In the genomic region with DNA sequence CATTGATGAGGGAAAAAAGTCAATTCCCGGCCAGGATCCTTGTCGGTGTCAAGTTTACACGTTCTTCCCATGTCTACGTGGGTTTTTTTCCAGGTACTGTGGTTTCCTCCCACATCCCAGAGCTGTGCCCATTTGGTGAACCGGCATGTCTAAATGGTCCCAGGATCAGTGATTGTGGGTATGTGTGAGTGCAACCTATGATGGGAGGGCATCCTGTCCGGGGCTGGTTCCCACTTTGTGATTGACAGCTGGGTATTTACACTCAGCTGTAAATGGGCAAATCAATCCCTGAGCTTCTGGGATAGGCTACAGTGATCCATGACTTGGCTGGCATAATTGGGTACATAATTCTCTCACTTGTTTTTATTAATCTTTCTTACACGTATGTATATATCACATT, we compare ENCODE assay signal across 34 cellular contexts.
"Had no signal": no experiment of that assay in that cellular context is flagged by ENCODE, and none has a peak within 500 bp of the region (broad histone marks: within the 10 kb centered on the region; RNA-seq: fewer than 3 reads in every experiment).

No MANE protein-coding gene starts in this region.

- H3K9me3 ChIP-seq: adrenal gland, ascending aorta, body of pancreas, breast epithelium had no signal

- H3K4me3 ChIP-seq: adrenal gland, ascending aorta, body of pancreas, breast epithelium, cardiac muscle cell had no signal

- H3K36me3 ChIP-seq: adrenal gland, ascending aorta, brain microvascular endothelial cell, breast epithelium, cardiac muscle cell had no signal

- H3K27me3 ChIP-seq: ascending aorta, body of pancreas, brain microvascular endothelial cell, breast epithelium had no signal

- H3K27ac ChIP-seq: adrenal gland, ascending aorta, body of pancreas, brain microvascular endothelial cell, breast epithelium, cardiac muscle cell had no signal

- FAIRE-seq: astrocyte, bronchial epithelial cell had no signal

- DNase-seq: activated effector memory CD4-positive, alpha-beta T cell treated with anti-CD3 and anti-CD28 coated beads, Interleukin-2, amount 50 U/mL, for 16 hours; activated effector memory CD4-positive, alpha-beta T cell treated with Interleukin-2 at 50 U/mL for 16 hours; activated gamma-delta T cell; activated gamma-delta T cell treated with Interleukin-2 at 50 U/mL for 16 hours; activated naive CD4-positive, alpha-beta T cell; activated naive CD4-positive, alpha-beta T cell treated with anti-CD3 and anti-CD28 coated beads for 36 hours; activated naive CD4-positive, alpha-beta T cell treated with anti-CD3 and anti-CD28 coated beads, Interleukin-2, amount 10 ng/mL, durations not matched to agents 7 days and 5 days; activated naive CD4-positive, alpha-beta T cell treated with anti-CD3 and anti-CD28 coated beads, Interleukin-2, amount 50 U/mL, for 16 hours; activated naive CD4-positive, alpha-beta T cell treated with Interleukin-2 at 50 U/mL for 16 hours; activated naive CD8-positive, alpha-beta T cell treated with anti-CD3 and anti-CD28 coated beads for 36 hours; activated naive CD8-positive, alpha-beta T cell treated with anti-CD3 and anti-CD28 coated beads, Interleukin-2, amount 10 ng/mL, durations not matched to agents 7 days and 5 days; activated naive CD8-positive, alpha-beta T cell treated with anti-CD3 and anti-CD28 coated beads, Interleukin-2, amount 50 U/mL, for 24 hours; activated T-cell treated with anti-CD3 and anti-CD28 coated beads, Interleukin-2, amount 50 U/mL, for 1 hour; activated T-cell treated with anti-CD3 and anti-CD28 coated beads, Interleukin-2, amount 50 U/mL, for 24 hours; activated T-cell treated with anti-CD3 and anti-CD28 coated beads, Interleukin-2, amount 50 U/mL, for 4 hours; activated T-cell treated with anti-CD3 and anti-CD28 coated beads, Interleukin-2, amount 50 U/mL, for 48 hours; activated T-cell treated with anti-CD3 and anti-CD28 coated beads, Interleukin-2, amount 50 U/mL, for 72 hours; adrenal gland; amniotic stem cell; amygdala; anterior cingulate cortex; aorta; brain microvascular endothelial cell; caudate nucleus; central memory CD4-positive, alpha-beta T cell; cerebellar nuclear complex had no signal

- ATAC-seq: activated naive CD4-positive, alpha-beta T cell treated with anti-CD3 and anti-CD28 coated beads, Interleukin-2, amount 50 U/mL, for 72 hours; activated naive CD8-positive, alpha-beta T cell treated with anti-CD3 and anti-CD28 coated beads, Interleukin-2, amount 50 U/mL, for 24 hours; activated T-cell treated with anti-CD3 and anti-CD28 coated beads, Interleukin-2, amount 50 U/mL, for 4 hours; activated T-cell treated with anti-CD3 and anti-CD28 coated beads, Interleukin-2, amount 50 U/mL, for 72 hours; activated T-helper 17 cell treated with anti-CD3 and anti-CD28 coated beads, Interleukin-2, amount 50 U/mL, for 72 hours had no signal

- H3K4me1 ChIP-seq: adrenal gland, ascending aorta, breast epithelium had no signal
